1 cellular context compared by ENCODE assay signal in genomic region chr2:239047861-239048260, GRCh38.
TF ChIP-seq lines count a peak whose summit lies in the region.

No MANE protein-coding gene starts in this region.

TF ChIP-seq in HepG2, 621 proteins besides CTCF, POLR2A, EP300 and RAD21:
- TF ChIP-seq TBX2 (CRISPR knock-in tag; IDR thresholded peaks at IDR 0.05; ENCODE audit: borderline replicate concordance) (0 out of 2 replicates have a peak, but pooled peaks have one; percentile 0), NFYC (CRISPR knock-in tag; IDR thresholded peaks at IDR 0.05) (no peak), EHMT2 (IDR thresholded peaks at IDR 0.05; ENCODE audit: borderline replicate concordance, low read depth, low read length) (no peak)
TF ChIP-seq in HepG2: peak in this region for 1.
